Comparison of ENCODE assay signal across 8 cellular contexts in genomic region chr10:91410638-91411367, GRCh38. TPM values are rescaled to one million over a fixed set of nuclear protein-coding genes. Genes with fewer than 3 reads are reported as not detected.
A peak's percentile ranks its signal among the peaks of the same experiment; 100 is the strongest.
DNase-seq lines count a peak whose midpoint lies in the region; ATAC-seq and TF ChIP-seq lines count a peak whose summit lies in the region.

No MANE protein-coding gene starts in this region.

- no peak for TF ChIP-seq POLR2A in heart left ventricle (IDR thresholded peaks at IDR 0.05)

- H3K9me2 ChIP-seq in OCI-LY7 (ENCODE audit: insufficient read depth, low read length): no peaks in the 10 kb centered on the region

- peak overlapping the region; percentile 58 for H3K4me2 ChIP-seq in OCI-LY7 (ENCODE audit: low read length)

- H3K79me2 ChIP-seq in OCI-LY7 (ENCODE audit: insufficient read depth, low read depth, low read length): no peaks in the 10 kb centered on the region

- CTCF ChIA-PET in OCI-LY7 (lab: Charles Lee; ENCODE audit: unreplicated experiment): no interaction called here

- POLR2A ChIA-PET in OCI-LY7 (lab: Charles Lee): interaction anchor here (0.7 to 1.1 kb wide), 2 partner anchors 23 to 361 kb away, joined by 3 read pairs; no protein-coding TSS in a partner anchor

- H3K27me3 ChIP-seq in heart left ventricle: no peaks in the 10 kb centered on the region

- H3K27ac ChIP-seq in heart left ventricle: peak overlapping the region; percentile 96 to 100 (median 99)
- no peak overlapping the region for H3K27ac ChIP-seq in OCI-LY7 (ENCODE audit: low read depth, low read length, poor library complexity, severe bottlenecking)

- H4K20me1 ChIP-seq in OCI-LY7 (ENCODE audit: insufficient read depth, low read length): no peaks in the 10 kb centered on the region

- H2AFZ ChIP-seq in OCI-LY7 (ENCODE audit: low read length): peak overlapping the region; percentile 93

- intact Hi-C loops in heart left ventricle (cut with DNase I): loop anchor here in 3 of 10 donors (5.0 to 10.0 kb wide), 2 partner anchors 221 to 224 kb away; partner anchors contain the start of gene PPP1R3C (in 3 of the 3)
- intact Hi-C loops in cardiac septum (cut with DNase I): no loop called here
- intact Hi-C loops in OCI-LY7 (cut with micrococcal nuclease; ENCODE audit: unreplicated experiment): loop anchor here (2.0 to 5.0 kb wide), 2 partner anchors 114 to 404 kb away; no protein-coding TSS in a partner anchor

- in situ Hi-C loops in astrocyte of the spinal cord (cut with HindIII; ENCODE audit: low sequenced_read_pairs): no loop called here

- ATAC-seq in heart left ventricle (peak in 1 of 4 donors; percentile 25), GM18861 (IDR thresholded peaks at IDR 0.05; ENCODE audit: unreplicated experiment) (no peak)

- H3K9me3 ChIP-seq in heart left ventricle: no peaks in the 10 kb centered on the region
- H3K9me3 ChIP-seq in OCI-LY7 (ENCODE audit: low read length): no peaks in the 10 kb centered on the region; the same call in 1 of the 2 replicates

- peak overlapping the region; percentile 67 to 99 (median 84) for H3K4me3 ChIP-seq in heart left ventricle
- peak overlapping the region; percentile 71 for H3K4me3 ChIP-seq in OCI-LY7 (ENCODE audit: low read depth, low read length, poor library complexity, severe bottlenecking)
- peak overlapping the region; percentile 85 for H3K4me3 ChIP-seq in astrocyte of the spinal cord (ENCODE audit: low read depth, low read length)

- peak in 1 of 5 donors; percentile 20 for DNase-seq in heart left ventricle
- DNase-seq in cardiac septum (ENCODE audit: low spot score): no peak
- no peak for DNase-seq in OCI-LY7 (ENCODE audit: low spot score)
- peak; percentile 58 for DNase-seq in astrocyte of the spinal cord (ENCODE audit: low read depth, low spot score)
- peak; percentile 59 for DNase-seq in iris pigment epithelial cell (ENCODE audit: low read depth)
- DNase-seq in stimulated activated CD4-positive, alpha-beta T cell treated with anti-CD3 and anti-CD28 coated beads, Interleukin-12 subunit alpha, Interleukin-12 subunit beta, amount 100 ng/mL, for 4 hours: peak; percentile 17
- DNase-seq in activated gamma-delta T cell (lab: John Stamatoyannopoulos, UW): no peak

- BruUV-seq in OCI-LY7 (replicated peaks; lab: Mats Ljungman, UMichigan): TSS peak; percentile 34

- peaks cover 0 to 29% (median 8%) of the 10 kb centered on the region in 12 donors for H3K4me1 ChIP-seq in heart left ventricle
- peaks cover 9% of the 10 kb centered on the region for H3K4me1 ChIP-seq in OCI-LY7 (ENCODE audit: insufficient read depth, low read length, poor library complexity, severe bottlenecking)

- WGBS in heart left ventricle, 4 donors: 7 to 20% (median 11%) methylated on average over 12 to 25 of the region's 25 CpGs

- H3K36me3 ChIP-seq in heart left ventricle: no peaks in the 10 kb centered on the region
- H3K36me3 ChIP-seq in OCI-LY7 (ENCODE audit: insufficient read depth, low read length): no peaks in the 10 kb centered on the region

- peak in 1 of 12 donors; percentile 8 for TF ChIP-seq CTCF in heart left ventricle (IDR thresholded peaks at IDR 0.05)
- TF ChIP-seq CTCF in OCI-LY7 (conservative IDR thresholded peaks at IDR 0.05; ENCODE audit: low read length): no peak
- no peak for TF ChIP-seq CTCF in astrocyte of the spinal cord (IDR thresholded peaks at IDR 0.05; ENCODE audit: low read depth, low read length)

RNA-seq across cellular contexts. Expression of gene HECTD2, which starts 0.7 kb away (rescaled TPM):
- 1 to 10 TPM; 2.3 to 9.3 (median 4.4) TPM for total RNA-seq in heart left ventricle
- polyA plus RNA-seq in heart left ventricle: 1 to 10 TPM; 2.6 to 2.8 TPM
- total RNA-seq in cardiac septum: 13.2 TPM
- 0.16 TPM in 1 of 2 replicates, not detected in the other for total RNA-seq in OCI-LY7 (2014; rRNA removed; shearing (Covaris generic))
- 0.68 and 0.78 TPM in 2 replicates for total RNA-seq in OCI-LY7 (2022)

Comparison
In these comparisons a context has a peak if more than half of its experiments do, and no peak if none do; other contexts are left out.
1. DNase-seq: peak in astrocyte of the spinal cord (single experiment), iris pigment epithelial cell (single experiment) and stimulated activated CD4-positive, alpha-beta T cell treated with anti-CD3 and anti-CD28 coated beads, Interleukin-12 subunit alpha, Interleukin-12 subunit beta, amount 100 ng/mL, for 4 hours (single experiment); none in cardiac septum (single experiment), OCI-LY7 (single experiment) and activated gamma-delta T cell (single experiment).
2. Peak in every context shown above with its lines, with median percentiles within 50 percentile points of each other: H3K4me3 ChIP-seq.